ENCODE assay signal across 23 cellular contexts in genomic region chr20:1918766-1919165, GRCh38. TPM values are rescaled to one million over a fixed set of nuclear protein-coding genes. Genes with fewer than 3 reads are reported as not detected.
"Had no signal": no experiment of that assay in that cellular context is flagged by ENCODE, and none has a peak within 500 bp of the region (broad histone marks: within the 10 kb centered on the region; RNA-seq: fewer than 3 reads in every experiment).

No MANE protein-coding gene starts in this region.

- ATAC-seq: activated CD4-positive, CD25-positive, alpha-beta regulatory T cell treated with anti-CD3 and anti-CD28 coated beads, Interleukin-2, amount 50 U/mL, for 24 hours; activated CD8-positive, alpha-beta memory T cell treated with anti-CD3 and anti-CD28 coated beads, Interleukin-2, amount 10 ng/mL, durations not matched to agents 7 days and 5 days; sciatic nerve; stimulated activated memory B cell treated with anti-CD40 and anti-IgM and Interleukin-4, amounts not matched to agents 10 μg/mL and 1 μg/mL and 100 μg/mL, for 72 hours had no signal

- H3K9me3 ChIP-seq: testis, uterus had no signal

- H3K27me3 ChIP-seq: brain microvascular endothelial cell, testis, uterus had no signal

- H3K4me1 ChIP-seq: parathyroid adenoma, testis, uterus had no signal

- H3K36me3 ChIP-seq: brain microvascular endothelial cell, uterus had no signal

- DNase-seq: activated CD4-positive, alpha-beta memory T cell treated with anti-CD3 and anti-CD28 coated beads, Interleukin-2, amount 10 ng/mL, durations not matched to agents 7 days and 5 days; activated CD4-positive, alpha-beta T cell treated with anti-CD3 and anti-CD28 coated beads, Interleukin-2, amount 10 ng/mL, durations not matched to agents 24 days and 14 days; activated CD8-positive, alpha-beta memory T cell treated with anti-CD3 and anti-CD28 coated beads, Interleukin-2, amount 10 ng/mL, durations not matched to agents 7 days and 5 days; activated gamma-delta T cell treated with Interleukin-2 at 50 U/mL for 16 hours; aorta; brain microvascular endothelial cell; cortex of kidney; kidney glomerular epithelial cell; mesendoderm; naive B cell; nucleus accumbens; small intestine; testis; trophoblast cell; uterus had no signal

- H3K9ac ChIP-seq: parathyroid adenoma had no signal

- H2AFZ ChIP-seq: parathyroid adenoma had no signal

- H3K27ac ChIP-seq: brain microvascular endothelial cell, epithelial cell of prostate, parathyroid adenoma, testis, uterus, VCaP had no signal

- H3K4me3 ChIP-seq: testis, uterus had no signal

RNA-seq across cellular contexts. Expression of gene SIRPA, which starts 23.6 kb away (rescaled TPM):
- total RNA-seq: activated CD4-positive, alpha-beta memory T cell treated with anti-CD3 and anti-CD28 coated beads, Interleukin-2, amount 10 ng/mL, durations not matched to agents 7 days and 5 days; activated CD8-positive, alpha-beta memory T cell treated with anti-CD3 and anti-CD28 coated beads, Interleukin-2, amount 10 ng/mL, durations not matched to agents 7 days and 5 days; activated T-helper 1 cell treated with anti-CD3 and anti-CD28 coated beads, Interleukin-12 subunit alpha, Interleukin-12 subunit beta, Interleukin-2, Interleukin-4 antibody, amounts not matched to agents 30 ng/mL and 10 ng/mL and 1 ng/mL, durations not matched to agents 14 hours and 24 hours and 36 hours; T-helper 2 cell treated with Interferon-gamma antibody and Interleukin-4, amounts not matched to agents 100 ng/mL and 5 ng/mL, for 36 hours had no signal
